Comparison of ENCODE assay signal across 1 cellular context in genomic region chr7:30134523-30135270, GRCh38.
TF ChIP-seq lines count a peak whose summit lies in the region.

MTURN (plus strand) TSS chr7:30134986; CDS start chr7:30135137, 151 bp downstream.

TF ChIP-seq in HepG2, 621 proteins besides CTCF, POLR2A, EP300 and RAD21 (continued from another document and continues in another):
- TF ChIP-seq CREB1 (IDR thresholded peaks at IDR 0.05) (peak; percentile 100), CREB1 (CRISPR knock-in tag; IDR thresholded peaks at IDR 0.05) (peak; percentile 96), ZNF788 (CRISPR knock-in tag; IDR thresholded peaks at IDR 0.05; ENCODE audit: borderline replicate concordance) (no peak), ZNF614 (CRISPR knock-in tag; IDR thresholded peaks at IDR 0.05; ENCODE audit: borderline replicate concordance) (no peak), RARG (CRISPR knock-in tag; IDR thresholded peaks at IDR 0.05; ENCODE audit: low read depth) (no peak), ARID5B (CRISPR knock-in tag; IDR thresholded peaks at IDR 0.05) (no peak), GLI4 (CRISPR knock-in tag; IDR thresholded peaks at IDR 0.05; ENCODE audit: borderline replicate concordance) (no peak), ZNF20 (CRISPR knock-in tag; IDR thresholded peaks at IDR 0.05) (no peak), TBL1XR1 (IDR thresholded peaks at IDR 0.05; ENCODE audit: borderline replicate concordance, low read length, partially characterized antibody) (no peak), GATA4 (IDR thresholded peaks at IDR 0.05; ENCODE audit: borderline replicate concordance, low read depth) (no peak), ZHX1 (CRISPR knock-in tag; IDR thresholded peaks at IDR 0.05; ENCODE audit: low read depth) (peak; percentile 100), TBX2 (CRISPR knock-in tag; IDR thresholded peaks at IDR 0.05; ENCODE audit: borderline replicate concordance) (no peak), ZSCAN29 (CRISPR knock-in tag; conservative IDR thresholded peaks at IDR 0.05) (no peak), ZFP91 (CRISPR knock-in tag; IDR thresholded peaks at IDR 0.05; ENCODE audit: borderline replicate concordance) (0 out of 2 replicates have a peak, but pooled peaks have one; percentile 42), NR1H2 (CRISPR knock-in tag; IDR thresholded peaks at IDR 0.05; ENCODE audit: borderline replicate concordance, low read depth) (no peak), SNRNP70 (IDR thresholded peaks at IDR 0.05; ENCODE audit: low read depth, low read length) (no peak), ZNF552 (CRISPR knock-in tag; IDR thresholded peaks at IDR 0.05; ENCODE audit: borderline replicate concordance) (no peak), ELF4 (CRISPR knock-in tag; IDR thresholded peaks at IDR 0.05; ENCODE audit: borderline replicate concordance) (no peak), ZSCAN5A (CRISPR knock-in tag; IDR thresholded peaks at IDR 0.05; ENCODE audit: borderline replicate concordance) (no peak), E2F2 (CRISPR knock-in tag; IDR thresholded peaks at IDR 0.05; ENCODE audit: borderline replicate concordance) (no peak), ZFP36L2 (CRISPR knock-in tag; IDR thresholded peaks at IDR 0.05) (no peak), NR2F6 (IDR thresholded peaks at IDR 0.05) (no peak), NR2F6 (CRISPR knock-in tag; IDR thresholded peaks at IDR 0.05) (no peak), MTA1 (CRISPR knock-in tag; IDR thresholded peaks at IDR 0.05; ENCODE audit: borderline replicate concordance) (peak; percentile 40; the same call in 1 of the 2 replicates), ESRRA (CRISPR knock-in tag; IDR thresholded peaks at IDR 0.05; ENCODE audit: low read depth) (no peak), ATF2 (CRISPR knock-in tag; IDR thresholded peaks at IDR 0.05) (peak; percentile 87), YEATS2 (CRISPR knock-in tag; IDR thresholded peaks at IDR 0.05; ENCODE audit: borderline replicate concordance) (peak; percentile 45; the same call in 1 of the 2 replicates), ZKSCAN1 (IDR thresholded peaks at IDR 0.05; ENCODE audit: low read length) (no peak), GATAD2A (CRISPR knock-in tag; IDR thresholded peaks at IDR 0.05) (peak; percentile 51; the same call in 1 of the 2 replicates), SUZ12 (IDR thresholded peaks at IDR 0.05; ENCODE audit: low read depth, low read length) (no peak), FOXC1 (CRISPR knock-in tag; IDR thresholded peaks at IDR 0.05; ENCODE audit: borderline replicate concordance) (0 out of 2 replicates have a peak, but pooled peaks have one; percentile 19), MTF1 (CRISPR knock-in tag; IDR thresholded peaks at IDR 0.05) (no peak), NR2F2 (IDR thresholded peaks at IDR 0.05; ENCODE audit: borderline replicate concordance, low read depth) (no peak), ERF (CRISPR knock-in tag; IDR thresholded peaks at IDR 0.05) (no peak), RBFOX2 (IDR thresholded peaks at IDR 0.05; ENCODE audit: low read depth, low read length) (0 out of 2 replicates have a peak, but pooled peaks have one; percentile 9), MLLT10 (CRISPR knock-in tag; IDR thresholded peaks at IDR 0.05) (no peak), PBX3 (CRISPR knock-in tag; IDR thresholded peaks at IDR 0.05; ENCODE audit: borderline replicate concordance) (no peak), ZFP36 (IDR thresholded peaks at IDR 0.05; ENCODE audit: borderline replicate concordance, low read depth, low read length, partially characterized antibody) (no peak), ZNF431 (CRISPR knock-in tag; IDR thresholded peaks at IDR 0.05; ENCODE audit: borderline replicate concordance, low read depth) (0 out of 2 replicates have a peak, but pooled peaks have one; percentile 23), GPBP1L1 (CRISPR knock-in tag; IDR thresholded peaks at IDR 0.05) (no peak), NFYC (CRISPR knock-in tag; IDR thresholded peaks at IDR 0.05) (peak; percentile 84), ZNF160 (CRISPR knock-in tag; IDR thresholded peaks at IDR 0.05) (no peak), PREB (CRISPR knock-in tag; IDR thresholded peaks at IDR 0.05) (no peak), ZNF674 (CRISPR knock-in tag; IDR thresholded peaks at IDR 0.05; ENCODE audit: low read depth) (no peak), RFXAP (CRISPR knock-in tag; IDR thresholded peaks at IDR 0.05; ENCODE audit: borderline replicate concordance) (peak; percentile 35; the same call in 1 of the 2 replicates), SP5 (CRISPR knock-in tag; IDR thresholded peaks at IDR 0.05; ENCODE audit: borderline replicate concordance, low read depth) (no peak), IRF1 (CRISPR knock-in tag; IDR thresholded peaks at IDR 0.05; ENCODE audit: low read depth) (no peak), STAT5B (CRISPR knock-in tag; IDR thresholded peaks at IDR 0.05) (no peak)
